ENCODE assay signal across 8 cellular contexts in the genomic region with DNA sequence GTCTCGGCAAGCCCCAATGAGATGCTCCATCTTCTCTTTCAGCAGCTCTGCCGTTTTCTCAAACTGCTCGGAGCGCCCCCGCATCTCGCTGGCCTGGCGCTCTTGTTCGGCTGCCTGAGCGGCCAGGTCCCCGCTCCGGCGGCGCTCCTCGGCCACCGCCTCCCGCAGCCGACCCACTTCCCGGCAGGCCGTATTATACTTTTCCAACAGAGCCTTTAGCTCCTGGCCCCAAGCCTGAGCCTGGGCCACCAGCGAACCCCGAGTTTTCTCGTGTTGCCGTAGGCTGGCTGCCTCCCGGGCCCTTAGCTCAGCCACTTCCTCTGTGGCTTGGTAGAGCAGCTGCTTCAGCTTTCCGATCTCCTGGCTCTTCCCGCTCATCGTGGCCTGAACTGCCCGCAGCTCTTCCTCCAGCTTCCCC. TPM values are rescaled to one million over a fixed set of nuclear protein-coding genes. Genes with fewer than 3 reads are reported as not detected.
A peak's percentile ranks its signal among the peaks of the same experiment; 100 is the strongest.
DNase-seq lines count a peak whose midpoint lies in the region; ATAC-seq, FAIRE-seq and TF ChIP-seq lines count a peak whose summit lies in the region.

No MANE protein-coding gene starts in this region.

- no peaks in the 10 kb centered on the region for H3K36me3 Mint-ChIP-seq in T-helper 2 cell treated with Interferon-gamma antibody and Interleukin-4, amounts not matched to agents 5 μg/mL and 100 μg/mL, for 36 hours (ENCODE audit: low read depth)

- ATAC-seq in GM19023 (IDR thresholded peaks at IDR 0.05; ENCODE audit: unreplicated experiment) = no peak
- ATAC-seq in GM21529 (IDR thresholded peaks at IDR 0.05; ENCODE audit: unreplicated experiment) = no peak

- H3K27ac ChIP-seq in kidney (ENCODE audit: low read depth in 2 of 2, low read length in 2 of 2) = peak overlapping the region in 1 of 2 donors; percentile 9

- peak overlapping the region in 1 of 2 donors; percentile 44 for H3K9ac ChIP-seq in kidney (ENCODE audit: low read length in 2 of 2)

- peaks cover 45% of the 10 kb centered on the region for H3K27me3 Mint-ChIP-seq in T-helper 2 cell treated with Interferon-gamma antibody and Interleukin-4, amounts not matched to agents 5 μg/mL and 100 μg/mL, for 36 hours (ENCODE audit: low read depth)

- intact Hi-C loops in kidney (cut with DNase I) = no loop called here

- H3K27ac Mint-ChIP-seq in T-helper 2 cell treated with Interferon-gamma antibody and Interleukin-4, amounts not matched to agents 5 μg/mL and 100 μg/mL, for 36 hours = peak overlapping the region; percentile 24

- H3K4me3 Mint-ChIP-seq in T-helper 2 cell treated with Interferon-gamma antibody and Interleukin-4, amounts not matched to agents 5 μg/mL and 100 μg/mL, for 36 hours = peak overlapping the region; percentile 80

- FAIRE-seq in kidney (lab: Jason Lieb, UNC) = no peak

- H3K4me3 ChIP-seq in kidney (ENCODE audit: low read length in 2 of 2) = peak overlapping the region; percentile 24 to 58

- DNase-seq in ELF-1 (ENCODE audit: low read depth, low spot score) (peak; percentile 66), cerebellar cortex (ENCODE audit: low spot score) (peak; percentile 67), kidney (peak; percentile 79), DMS 273 (lab: John Stamatoyannopoulos, UW; ENCODE audit: unreplicated experiment) (no peak)
- DNase-seq in T-helper 2 cell treated with Interferon-gamma antibody and Interleukin-4, amounts not matched to agents 5 μg/mL and 100 μg/mL, for 36 hours (ENCODE audit: low spot score) = peak; percentile 31
- DNase-seq in stimulated activated CD4-positive, alpha-beta T cell treated with anti-CD3 and anti-CD28 coated beads, Interleukin-12 subunit alpha, Interleukin-12 subunit beta, amount 100 ng/mL, for 4 hours = peak; percentile 32

- peaks cover 0 to 3% of the 10 kb centered on the region in 2 donors for H3K4me1 ChIP-seq in kidney (ENCODE audit: control insufficient read depth in 1 of 2, insufficient read depth in 1 of 2, low read depth in 1 of 2, low read length in 2 of 2)

- H3K9me3 ChIP-seq in kidney (ENCODE audit: control insufficient read depth in 1 of 2, low read length in 2 of 2) = no peaks in the 10 kb centered on the region

- no peaks in the 10 kb centered on the region for H3K36me3 ChIP-seq in kidney (ENCODE audit: control insufficient read depth in 1 of 2, insufficient read depth in 2 of 2, low read length in 2 of 2)

- no peaks in the 10 kb centered on the region for H3K9me3 Mint-ChIP-seq in T-helper 2 cell treated with Interferon-gamma antibody and Interleukin-4, amounts not matched to agents 5 μg/mL and 100 μg/mL, for 36 hours

- TF ChIP-seq CTCF in kidney (IDR thresholded peaks at IDR 0.05; ENCODE audit: borderline replicate concordance, extremely low read depth, insufficient read depth) = no peak

- peaks cover 13% of the 10 kb centered on the region for H3K4me1 Mint-ChIP-seq in T-helper 2 cell treated with Interferon-gamma antibody and Interleukin-4, amounts not matched to agents 5 μg/mL and 100 μg/mL, for 36 hours (ENCODE audit: low read depth)

RNA-seq across cellular contexts. Expression of gene PIAS3, which starts 13.1 kb away (rescaled TPM):
- total RNA-seq in kidney = 36.9 TPM
- polyA plus RNA-seq in kidney (ENCODE audit: insufficient read depth, low read depth, low replicate concordance) = 12.5 TPM

RNA-seq across cellular contexts. Expression of gene ANKRD35, which starts 13.7 kb away (rescaled TPM):
- 1.2 TPM for total RNA-seq in kidney
- 0.71 TPM for polyA plus RNA-seq in kidney (ENCODE audit: insufficient read depth, low read depth, low replicate concordance)

RNA-seq across cellular contexts. Expression of gene NUDT17, which starts 26.6 kb away (rescaled TPM):
- total RNA-seq in kidney = 3.8 TPM
- 5.5 TPM for polyA plus RNA-seq in kidney (ENCODE audit: insufficient read depth, low read depth, low replicate concordance)

RNA-seq across cellular contexts. Expression of gene ITGA10, which starts 37.8 kb away (rescaled TPM):
- total RNA-seq in kidney = 11.0 TPM
- polyA plus RNA-seq in kidney (ENCODE audit: insufficient read depth, low read depth, low replicate concordance) = 0.54 TPM

RNA-seq across cellular contexts. Expression of gene PEX11B, which starts 46.5 kb away (rescaled TPM):
- total RNA-seq in kidney = 35.7 TPM
- polyA plus RNA-seq in kidney (ENCODE audit: insufficient read depth, low read depth, low replicate concordance) = 50.5 TPM
